In the genomic region with DNA sequence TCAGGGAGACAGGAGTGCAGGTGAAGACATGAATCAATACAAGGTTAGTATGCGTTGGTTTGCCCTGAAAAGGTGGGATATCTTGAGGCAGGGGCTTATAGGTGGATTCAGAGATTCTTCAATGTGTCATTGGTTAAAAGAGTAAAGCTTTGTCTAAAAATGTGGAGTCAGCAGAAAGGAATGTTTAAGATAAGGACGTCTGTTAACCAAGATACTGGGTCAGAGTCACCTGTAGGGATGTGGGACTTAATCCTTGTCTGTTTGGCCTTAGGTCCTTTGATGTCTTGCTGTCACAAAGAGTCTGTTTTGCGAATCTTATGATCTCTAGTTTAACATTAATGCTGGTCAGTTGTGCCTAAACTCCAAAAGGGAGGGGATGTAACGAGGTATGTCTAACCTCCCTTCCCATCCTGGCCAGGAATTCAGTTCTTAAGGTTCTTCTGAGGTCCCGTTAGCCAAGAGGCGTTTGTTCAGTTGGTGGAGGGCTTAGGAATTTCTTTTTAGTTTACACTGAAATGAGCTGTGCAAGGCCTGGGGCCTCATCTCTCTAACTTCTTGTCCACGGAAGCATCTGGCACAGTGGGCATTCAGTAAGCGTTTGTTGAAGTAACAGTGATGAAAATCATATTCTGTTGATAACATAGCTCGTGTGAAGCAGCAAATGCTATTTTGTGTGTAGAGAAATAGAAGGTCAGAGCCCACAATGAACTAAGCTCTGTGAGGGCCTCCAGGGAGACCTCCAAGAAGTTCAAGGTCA, we compare ENCODE assay signal across 17 cellular contexts.
DNase-seq lines count a peak whose midpoint lies in the region; ATAC-seq and TF ChIP-seq lines count a peak whose summit lies in the region.
"Had no signal": no experiment of that assay in that cellular context is flagged by ENCODE, and none has a peak within 500 bp of the region (broad histone marks: within the 10 kb centered on the region; RNA-seq: fewer than 3 reads in every experiment).

No MANE protein-coding gene starts in this region.

- peak overlapping the region; percentile 18; the same call in 1 of the 2 replicates for H2AK5ac ChIP-seq in IMR-90 (ENCODE audit: low read depth, low read length)

- H3K27me3 Mint-ChIP-seq in type B pancreatic cell = no peaks in the 10 kb centered on the region

- H3K36me3 Mint-ChIP-seq in type B pancreatic cell = peaks cover 22% of the 10 kb centered on the region

- H3K23ac ChIP-seq in IMR-90 (ENCODE audit: low read depth, low read length) = peak overlapping the region; percentile 77

- H3K9me3 Mint-ChIP-seq in type B pancreatic cell = no peaks in the 10 kb centered on the region

- H4K5ac ChIP-seq in IMR-90 (ENCODE audit: low read depth, low read length) = peak overlapping the region; percentile 86

- peak overlapping the region; percentile 97 for H3K27ac Mint-ChIP-seq in type B pancreatic cell

- H3K27ac ChIP-seq in IMR-90 (ENCODE audit: insufficient read depth, low read length) (peak overlapping the region; percentile 63; the same call in 1 of the 2 replicates), ectodermal cell (ENCODE audit: insufficient read depth, low read depth, low read length, poor library complexity, severe bottlenecking) (peak overlapping the region; percentile 87), mesodermal cell (ENCODE audit: low read depth, low read length, severe bottlenecking) (peak overlapping the region; percentile 88)
- H3K27ac ChIP-seq: ascending aorta, lower lobe of right lung, psoas muscle, spleen, upper lobe of left lung had no signal

- peak overlapping the region; percentile 14 to 48; a peak in 3 of 4 replicates for H4K8ac ChIP-seq in IMR-90 (ENCODE audit: low read depth in 2 of 2, low read length in 2 of 2)

- H3K14ac ChIP-seq in IMR-90 (replicated peaks; ENCODE audit: low read depth, low read length) = peak overlapping the region; percentile 44

- H2BK5ac ChIP-seq in IMR-90 (ENCODE audit: low read depth, low read length, poor library complexity, severe bottlenecking) = peak overlapping the region; percentile 42

- H3K4me1 ChIP-seq in IMR-90 (ENCODE audit: control insufficient read depth, insufficient read depth, low read length) (peaks cover 27% of the 10 kb centered on the region), ectodermal cell (ENCODE audit: control insufficient read depth, insufficient read depth, low read length) (peaks cover 54% of the 10 kb centered on the region), mesodermal cell (ENCODE audit: control insufficient read depth, insufficient read depth, low read length, poor library complexity, severe bottlenecking) (peaks cover 47% of the 10 kb centered on the region)
- H3K4me1 ChIP-seq: ascending aorta had no signal

- TF ChIP-seq CTCF in IMR-90 (conservative IDR thresholded peaks at IDR 0.05; ENCODE audit: low read depth, low read length) = no peak
- TF ChIP-seq CTCF in type B pancreatic cell (conservative IDR thresholded peaks at IDR 0.05) = no peak

- 0 out of 2 replicates have a peak, but pooled peaks cover 1% of the 10 kb centered on the region for H3K36me3 ChIP-seq in IMR-90 (ENCODE audit: control insufficient read depth, insufficient read depth, low read length)
- H3K36me3 ChIP-seq in ectodermal cell (ENCODE audit: control insufficient read depth, insufficient read depth, low read length) = no peaks in the 10 kb centered on the region
- peaks cover 8% of the 10 kb centered on the region for H3K36me3 ChIP-seq in mesodermal cell (ENCODE audit: control insufficient read depth, insufficient read depth, low read length)
- H3K36me3 ChIP-seq: ascending aorta, lower lobe of right lung, spleen, upper lobe of left lung had no signal

- peak overlapping the region; percentile 55 for H3K4ac ChIP-seq in IMR-90 (ENCODE audit: low read depth, low read length)

- H3K4me2 ChIP-seq in IMR-90 (ENCODE audit: low read depth, low read length) = peak overlapping the region; percentile 86

- no peak overlapping the region for H3K9ac ChIP-seq in IMR-90 (ENCODE audit: low read depth, low read length)

- peak overlapping the region; percentile 43 for H2BK120ac ChIP-seq in IMR-90 (ENCODE audit: low read depth, low read length)

- intact Hi-C loops in IMR-90 (cut with micrococcal nuclease) = no loop called here

- in situ Hi-C loops in IMR-90 (cut with MboI; ENCODE audit: low sequenced_read_pairs) = no loop called here

- no peak for ATAC-seq in IMR-90 (ENCODE audit: low read depth)
- ATAC-seq: HCT116, lower lobe of right lung, psoas muscle had no signal

- peak overlapping the region; percentile 59 for H3K18ac ChIP-seq in IMR-90 (ENCODE audit: low read depth, low read length)

- peak overlapping the region; percentile 49 for H4K91ac ChIP-seq in IMR-90 (ENCODE audit: insufficient read depth, low read depth, low read length)

- peak overlapping the region; percentile 21; the same call in 1 of the 3 replicates for H2BK15ac ChIP-seq in IMR-90 (ENCODE audit: low read depth, low read length)

- no peaks in the 10 kb centered on the region for H3K9me3 ChIP-seq in IMR-90 (ENCODE audit: control insufficient read depth, insufficient read depth, low read length)
- no peaks in the 10 kb centered on the region for H3K9me3 ChIP-seq in ectodermal cell (ENCODE audit: control insufficient read depth, low read length)
- no peaks in the 10 kb centered on the region for H3K9me3 ChIP-seq in mesodermal cell (ENCODE audit: control insufficient read depth, low read length)
- H3K9me3 ChIP-seq: ascending aorta, lower lobe of right lung, psoas muscle, spleen, upper lobe of left lung had no signal

- H2AFZ ChIP-seq in IMR-90 (replicated peaks; ENCODE audit: low read length, poor library complexity) = no peak overlapping the region

- peak overlapping the region; percentile 65 for H3K4me3 Mint-ChIP-seq in type B pancreatic cell

- no peak for TF ChIP-seq RAD21 in IMR-90 (IDR thresholded peaks at IDR 0.05; ENCODE audit: low read length)

- H3K56ac ChIP-seq in IMR-90 (ENCODE audit: extremely low read depth, insufficient read depth, low read length) = 0 out of 2 replicates have a peak overlapping the region, but pooled peaks have one; percentile 7

- TF ChIP-seq POLR2A in IMR-90 (IDR thresholded peaks at IDR 0.05; ENCODE audit: low read depth, low read length) = no peak

- CTCF ChIA-PET in IMR-90 (lab: Yijun Ruan, JAX) = interaction anchor here (0.6 kb wide), 1 partner anchor 1268 kb away, joined by 3 read pairs; no protein-coding TSS in a partner anchor

- no TSS peak for BruUV-seq in IMR-90 (replicated peaks; lab: Mats Ljungman, UMichigan)

- peaks cover 68% of the 10 kb centered on the region for H3K4me1 Mint-ChIP-seq in type B pancreatic cell (ENCODE audit: unreplicated experiment)

- dilution Hi-C loops in IMR-90 (cut with HindIII; ENCODE audit: low sequenced_read_pairs, unreplicated experiment) = no loop called here

- no peak overlapping the region for H3K4me3 ChIP-seq in IMR-90 (ENCODE audit: insufficient read depth, low read depth, low read length)
- H3K4me3 ChIP-seq in ectodermal cell (ENCODE audit: insufficient read depth, low read depth, low read length) = no peak overlapping the region
- H3K4me3 ChIP-seq in mesodermal cell (ENCODE audit: extremely low read depth, insufficient read depth, low read length, poor library complexity, severe bottlenecking) = no peak overlapping the region
- H3K4me3 ChIP-seq: ascending aorta, lower lobe of right lung, psoas muscle, spleen, upper lobe of left lung had no signal

- no peak for DNase-seq in IMR-90
- DNase-seq in type B pancreatic cell (ENCODE audit: extremely low spot score, unreplicated experiment) = no peak
- no peak for DNase-seq in D341Med (ENCODE audit: low spot score)
- DNase-seq in central memory CD4-positive, alpha-beta T cell = no peak
- DNase-seq in cerebellar cortex (ENCODE audit: low spot score) = no peak
- DNase-seq: activated naive CD4-positive, alpha-beta T cell treated with anti-CD3 and anti-CD28 coated beads, Interleukin-2, amount 50 U/mL, for 16 hours; lower lobe of right lung; NCI-H1417 treated with DMSO at 0.1 percent for 48 hours; psoas muscle; spleen; stimulated activated CD4-positive, alpha-beta T cell treated with anti-CD3 and anti-CD28 coated beads, Interleukin-4, amount 100 ng/mL, for 24 hours; SW 1271; upper lobe of left lung had no signal

- peak overlapping the region; percentile 23 for H2BK20ac ChIP-seq in IMR-90 (ENCODE audit: low read depth, low read length)

- peaks cover 36 to 86% of the 10 kb centered on the region in 2 experiments for H3K79me1 ChIP-seq in IMR-90 (ENCODE audit: low read depth in 1 of 2, low read length in 2 of 2)

- peak overlapping the region; percentile 48 for H2AK9ac ChIP-seq in IMR-90 (replicated peaks; ENCODE audit: low read depth, low read length, poor library complexity)

- H4K20me1 ChIP-seq in IMR-90 (ENCODE audit: insufficient read depth, low read length) = peaks cover 19% of the 10 kb centered on the region; the same call in 1 of the 2 replicates

- peaks cover 24% of the 10 kb centered on the region for H3K9me1 ChIP-seq in IMR-90 (ENCODE audit: insufficient read depth, low read length)

- WGBS in IMR-90 (ENCODE audit: extremely low coverage in 2 of 2, insufficient read length in 1 of 2), 2 experiments = 50% methylated on average over 3 of the region's 9 CpGs; no CpG with 5 or more reads in 1 of the 2 experiments
- 88 to 89% methylated on average over 9 of the region's 9 CpGs for WGBS in ectodermal cell, 2 experiments
- WGBS in mesodermal cell (ENCODE audit: insufficient coverage in 2 of 2), 2 experiments = 84 to 87% methylated on average over 7 of the region's 9 CpGs

- POLR2A ChIA-PET in IMR-90 (lab: Charles Lee; ENCODE audit: unreplicated experiment) = interaction anchor here (0.6 kb wide), 1 partner anchor 18 kb away, joined by 3 read pairs; no protein-coding TSS in a partner anchor

- H3K27me3 ChIP-seq in IMR-90 (ENCODE audit: control insufficient read depth, insufficient read depth, low read length) (no peaks in the 10 kb centered on the region), ectodermal cell (ENCODE audit: control insufficient read depth, insufficient read depth, low read length, poor library complexity, severe bottlenecking) (no peaks in the 10 kb centered on the region)
- H3K27me3 ChIP-seq: ascending aorta, spleen, upper lobe of left lung had no signal

TF ChIP-seq in IMR-90, 13 proteins besides CTCF, POLR2A, EP300 and RAD21 (continues in another document):
- TF ChIP-seq FOS (IDR thresholded peaks at IDR 0.05; ENCODE audit: low read depth, low read length) (no peak), RFX5 (IDR thresholded peaks at IDR 0.05; ENCODE audit: low read depth, low read length) (no peak), MAFK (IDR thresholded peaks at IDR 0.05; ENCODE audit: low read depth, low read length) (peak; percentile 99), BHLHE40 (IDR thresholded peaks at IDR 0.05; ENCODE audit: low read depth, low read length) (no peak), SMC3 (IDR thresholded peaks at IDR 0.05; ENCODE audit: low read depth, low read length) (no peak)
